1 cellular context compared by ENCODE assay signal in genomic region chr19:44729516-44730033, GRCh38.
TF ChIP-seq lines count a peak whose summit lies in the region.

No MANE protein-coding gene starts in this region.

TF ChIP-seq in K562, 482 proteins besides CTCF, POLR2A, EP300 and RAD21:
- TF ChIP-seq ZNF121 (CRISPR knock-in tag; conservative IDR thresholded peaks at IDR 0.05) (peak; percentile 82), HCFC1 (IDR thresholded peaks at IDR 0.05; ENCODE audit: low read depth, low read length) (no peak), THRAP3 (IDR thresholded peaks at IDR 0.05; ENCODE audit: borderline replicate concordance) (no peak), RBBP5 (IDR thresholded peaks at IDR 0.05; ENCODE audit: borderline replicate concordance, insufficient read depth, low read length, poor library complexity, severe bottlenecking) (no peak), RBM25 (IDR thresholded peaks at IDR 0.05; ENCODE audit: low read depth, low read length, severe bottlenecking) (peak; percentile 45), SOX6 (IDR thresholded peaks at IDR 0.05) (no peak), MAFK (IDR thresholded peaks at IDR 0.05; ENCODE audit: low read length) (no peak), IFI16 (CRISPR knock-in tag; IDR thresholded peaks at IDR 0.05) (no peak), PTTG1 (tag; IDR thresholded peaks at IDR 0.05; ENCODE audit: low read depth) (no peak), ZBTB5 (IDR thresholded peaks at IDR 0.05) (no peak), KDM4B (IDR thresholded peaks at IDR 0.05; ENCODE audit: borderline replicate concordance in 2 of 2, low read depth in 1 of 2) (no peak), ASH1L (IDR thresholded peaks at IDR 0.05; ENCODE audit: borderline replicate concordance, low read depth, partially characterized antibody) (no peak), HES1 (IDR thresholded peaks at IDR 0.05; ENCODE audit: low read depth) (no peak), ZBTB8A (IDR thresholded peaks at IDR 0.05; ENCODE audit: partially characterized antibody) (no peak), CREB5 (CRISPR knock-in tag; IDR thresholded peaks at IDR 0.05) (no peak), RERE (CRISPR knock-in tag; IDR thresholded peaks at IDR 0.05; ENCODE audit: borderline replicate concordance) (no peak), CEBPG (CRISPR knock-in tag; IDR thresholded peaks at IDR 0.05) (no peak), CEBPG (tag; conservative IDR thresholded peaks at IDR 0.05 in 1 of 2, IDR thresholded peaks at IDR 0.05 in 1 of 2) (no peak), SIN3A (IDR thresholded peaks at IDR 0.05; ENCODE audit: borderline replicate concordance in 2 of 2, control insufficient read depth in 1 of 2, low read depth in 2 of 2, low read length in 2 of 2) (no peak)
